8 cellular contexts compared by ENCODE assay signal in the genomic region with DNA sequence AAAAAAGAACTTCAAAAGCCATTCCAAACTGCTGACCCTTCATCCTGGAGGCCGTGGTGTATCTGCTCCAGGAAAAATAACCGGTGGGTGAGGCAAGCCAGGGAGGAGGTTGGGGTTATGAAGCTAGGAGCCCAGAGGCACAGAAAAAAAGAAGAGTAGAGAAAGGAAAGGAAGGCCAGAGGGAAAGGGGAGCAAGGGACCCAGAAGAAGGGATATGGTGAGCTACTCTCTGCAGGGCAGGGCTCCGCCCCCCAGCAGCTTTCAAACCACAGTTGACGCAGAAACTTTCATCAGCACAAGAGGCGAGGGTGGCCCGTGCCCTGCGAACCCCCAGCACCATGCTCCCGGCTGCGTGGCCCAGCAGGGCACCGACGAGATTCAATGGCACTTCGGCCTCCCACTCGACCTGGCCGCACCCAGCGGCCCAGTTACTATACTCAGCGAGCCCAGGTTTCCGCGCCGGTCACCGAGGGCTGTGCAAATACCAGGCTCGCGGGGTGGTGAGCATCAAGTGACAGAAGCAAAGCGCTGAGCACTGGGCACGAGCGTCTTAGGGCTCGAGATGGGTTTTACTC. TPM values are rescaled to one million over a fixed set of nuclear protein-coding genes. Genes with fewer than 3 reads are reported as not detected.
DNase-seq lines count a peak whose midpoint lies in the region; ATAC-seq lines count a peak whose summit lies in the region.

No MANE protein-coding gene starts in this region.

- peaks cover 3% of the 10 kb centered on the region for H3K36me3 ChIP-seq in adipocyte (ENCODE audit: control insufficient read depth, insufficient read depth, low read length, severe bottlenecking)

- peak; percentile 47 for ATAC-seq in GM21423 (IDR thresholded peaks at IDR 0.05; ENCODE audit: unreplicated experiment)

- H3K9ac ChIP-seq in adipocyte (ENCODE audit: low read length): peak overlapping the region; percentile 84

- H3K27me3 ChIP-seq in adipocyte (replicated peaks; ENCODE audit: control insufficient read depth, insufficient read depth, low read length): no peaks in the 10 kb centered on the region

- H3K9me3 ChIP-seq in adipocyte (ENCODE audit: control insufficient read depth, low read length): no peaks in the 10 kb centered on the region

- peak; percentile 77 for DNase-seq in ELR (ENCODE audit: low read depth)
- peak; percentile 64 for DNase-seq in HT1080 (ENCODE audit: low read depth)
- peak; percentile 62 for DNase-seq in T follicular helper cell (ENCODE audit: low read depth)
- peak; percentile 74 for DNase-seq in adipocyte (ENCODE audit: low read depth)
- peak; percentile 66 for DNase-seq in hepatic stellate cell (ENCODE audit: low spot score)
- peak; percentile 14 for DNase-seq in skeletal muscle cell (ENCODE audit: low read depth)
- DNase-seq in DMS114 treated with DMSO at 0.1 percent for 48 hours (lab: John Stamatoyannopoulos, UW; ENCODE audit: unreplicated experiment): no peak

- H3K4me1 ChIP-seq in adipocyte (ENCODE audit: control insufficient read depth, insufficient read depth, low read length): peaks cover 18% of the 10 kb centered on the region

- H3K4me3 ChIP-seq in adipocyte (ENCODE audit: low read length) (peak overlapping the region; percentile 92), skeletal muscle cell (ENCODE audit: low read depth, low read length) (peak overlapping the region; percentile 69)

RNA-seq across cellular contexts. Expression of a gene that starts 0.7 kb away (rescaled TPM):
- 23.5 and 29.9 TPM in 2 replicates for total RNA-seq in HT1080 (2014; rRNA removed; shearing (Covaris generic))
- 49.8 and 52.9 TPM in 2 replicates for polyA plus RNA-seq in HT1080 (2015; cell fraction: cytosol; rRNA removed)
- 71.7 and 76.0 TPM in 2 replicates for polyA plus RNA-seq in HT1080 (2015; cell fraction: nucleus; rRNA removed)

RNA-seq across cellular contexts. Expression of a gene that starts 38.6 kb away (rescaled TPM):
- total RNA-seq in HT1080 (2014; rRNA removed; shearing (Covaris generic)): not detected in 2 replicates
- polyA plus RNA-seq in HT1080 (2015; cell fraction: cytosol; rRNA removed): not detected in 2 replicates
- 0.05 TPM in 1 of 2 replicates, not detected in the other for polyA plus RNA-seq in HT1080 (2015; cell fraction: nucleus; rRNA removed)
